ENCODE assay signal across 8 cellular contexts in the genomic region with DNA sequence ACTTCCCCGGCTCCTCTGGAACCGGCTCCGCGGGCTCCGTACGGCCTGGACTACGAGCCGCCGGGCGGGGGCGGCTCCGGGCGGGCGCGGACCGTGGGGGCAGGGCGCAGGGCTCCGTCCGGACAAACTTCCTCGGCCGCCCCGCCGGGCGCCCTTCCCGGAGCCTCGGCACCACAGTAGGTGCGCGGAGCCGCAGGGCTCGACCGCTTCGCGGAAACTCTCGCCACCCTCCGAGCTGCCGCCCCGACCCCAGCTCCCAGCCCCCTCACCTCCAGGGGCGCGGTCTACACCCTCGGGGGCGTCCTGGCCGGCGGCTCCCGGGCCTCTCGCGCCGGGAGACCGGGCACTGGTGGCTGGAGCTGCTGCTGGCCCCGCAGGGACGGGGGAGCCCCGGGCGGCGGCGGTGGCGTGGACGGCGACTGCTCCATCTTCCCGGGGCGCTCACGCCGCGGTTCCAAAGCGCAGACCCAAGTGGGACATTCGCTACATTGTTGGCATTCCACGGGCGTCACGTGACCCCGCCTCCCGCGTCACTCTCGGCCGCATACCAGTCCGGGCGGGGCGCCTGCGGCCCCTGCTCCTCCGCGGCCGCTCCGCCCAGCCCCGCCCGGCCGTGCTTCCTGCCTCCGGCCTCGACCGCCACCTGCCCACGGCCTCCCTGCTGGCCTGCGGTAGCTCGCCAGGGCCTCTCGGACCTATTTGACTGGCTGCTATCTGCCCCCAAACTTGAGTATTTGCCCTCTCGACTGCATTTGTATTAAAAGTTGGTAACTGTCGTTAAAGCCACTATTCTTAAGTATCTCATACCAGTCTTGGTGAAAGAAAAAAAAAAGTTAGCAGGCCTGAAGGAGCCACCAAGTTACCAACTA. TPM values are rescaled to one million over a fixed set of nuclear protein-coding genes. Genes with fewer than 3 reads are reported as not detected.
DNase-seq lines count a peak whose midpoint lies in the region; ATAC-seq and TF ChIP-seq lines count a peak whose summit lies in the region.

A gene (minus strand): TSS at position 510 of the 869 bp plus-strand sequence. CDS start 15,560 bp downstream, outside the sequence.

- H3K4me3 ChIP-seq in cardiac muscle cell: peak within 1 kb of the TSS; percentile 91
- H3K4me3 ChIP-seq in osteoblast (ENCODE audit: insufficient read depth, low read length): peak within 1 kb of the TSS; percentile 70
- peak within 1 kb of the TSS; percentile 73 to 93 (median 86) for H3K4me3 ChIP-seq in transverse colon

- H3K4me2 ChIP-seq in osteoblast (ENCODE audit: insufficient read depth, low read length): peak within 1 kb of the TSS; percentile 90

- H3K9me3 ChIP-seq in cardiac muscle cell (ENCODE audit: low read depth): no peaks in the 10 kb centered on the region
- no peaks in the 10 kb centered on the region for H3K9me3 ChIP-seq in osteoblast (ENCODE audit: low read depth, low read length)
- H3K9me3 ChIP-seq in transverse colon: no peaks in the 10 kb centered on the region

- in situ Hi-C loops in transverse colon (cut with MboI; ENCODE audit: low pct_ligation_motif_present in 1 of 4, low pct_unique_long_range_greater_than_20kb in 1 of 4, low sequenced_read_pairs in 3 of 4): no loop called here

- DNase-seq in DMS114 treated with DMSO at 0.1 percent for 48 hours (lab: John Stamatoyannopoulos, UW; ENCODE audit: unreplicated experiment) (peak; percentile 73), HS-5 (ENCODE audit: low read depth) (peak; percentile 57), SKM-1 (lab: John Stamatoyannopoulos, UW; ENCODE audit: unreplicated experiment) (peak; percentile 69), amniotic epithelial cell (ENCODE audit: low read depth) (peak; percentile 90), cardiac muscle cell (ENCODE audit: low read depth in 1 of 2, low spot score in 1 of 2) (peak; percentile 98), osteoblast (ENCODE audit: insufficient read length, low spot score, missing footprints) (peak; percentile 99), transverse colon (peak; percentile 96)

- H3K27ac ChIP-seq in cardiac muscle cell: peak within 1 kb of the TSS; percentile 100
- peak within 1 kb of the TSS; percentile 92 for H3K27ac ChIP-seq in osteoblast (ENCODE audit: low read depth, low read length)
- peak within 1 kb of the TSS; percentile 97 to 98 (median 98) for H3K27ac ChIP-seq in transverse colon

- H3K36me3 ChIP-seq in cardiac muscle cell (peaks cover 3% of the 10 kb centered on the region), osteoblast (ENCODE audit: insufficient read depth, low read length) (peaks cover 4% of the 10 kb centered on the region), transverse colon (no peaks in the 10 kb centered on the region)

- TF ChIP-seq CTCF in cardiac muscle cell (IDR thresholded peaks at IDR 0.05; ENCODE audit: low read depth, low read length) (peak; percentile 29), osteoblast (IDR thresholded peaks at IDR 0.05; ENCODE audit: extremely low read depth, low read depth, low read length) (no peak), transverse colon (IDR thresholded peaks at IDR 0.05) (peak; percentile 2 to 37 (median 22))

- WGBS in transverse colon (ENCODE audit: low coverage in 1 of 2), 2 donors: 0 to 1% methylated on average over 1 to 68 of the region's 92 CpGs

- TF ChIP-seq POLR2A in transverse colon (IDR thresholded peaks at IDR 0.05): peak; percentile 83

- peaks cover 45% of the 10 kb centered on the region for H3K79me2 ChIP-seq in osteoblast (ENCODE audit: insufficient read depth, low read length)

- H3K4me1 ChIP-seq in cardiac muscle cell (ENCODE audit: low read depth): no peaks in the 10 kb centered on the region
- H3K4me1 ChIP-seq in osteoblast (ENCODE audit: insufficient read depth, low read length): peaks cover 32% of the 10 kb centered on the region
- H3K4me1 ChIP-seq in transverse colon: peaks cover 3 to 28% (median 12%) of the 10 kb centered on the region in 4 donors

- H4K20me1 ChIP-seq in osteoblast (ENCODE audit: insufficient read depth, low read length): peaks cover 34% of the 10 kb centered on the region

- H3K27me3 ChIP-seq in cardiac muscle cell (no peaks in the 10 kb centered on the region), osteoblast (ENCODE audit: insufficient read depth, low read length) (no peaks in the 10 kb centered on the region), transverse colon (peaks cover 11% of the 10 kb centered on the region)

- intact Hi-C loops in transverse colon (cut with DNase I; ENCODE audit: low total_unique reads): loop anchor here (5.0 to 10.0 kb wide), 2 partner anchors 44 to 117 kb away; no protein-coding TSS in a partner anchor

- ATAC-seq in GM21367 (IDR thresholded peaks at IDR 0.05; ENCODE audit: unreplicated experiment): peak; percentile 87

- H2AFZ ChIP-seq in osteoblast (ENCODE audit: low read length): peak within 1 kb of the TSS; percentile 69

- TF ChIP-seq EP300 in transverse colon (IDR thresholded peaks at IDR 0.05; ENCODE audit: low read depth): no peak

RNA-seq across cellular contexts. Expression of the gene that starts here (rescaled TPM):
- total RNA-seq in cardiac muscle cell (8.9 and 14.7 TPM in 2 replicates), osteoblast (22.1 and 24.2 TPM in 2 replicates), transverse colon (10 to 100 TPM in 3 of 4 donors, 1 to 10 TPM in 1; 8.9 to 15.7 (median 12.5) TPM)
- 4.0 and 4.7 TPM in 2 replicates for polyA plus RNA-seq in cardiac muscle cell

Comparison
In these comparisons a context has a peak if more than half of its experiments do, and no peak if none do; other contexts are left out.
1. Peak in every context shown above with its lines: DNase-seq, ATAC-seq, H3K4me3 ChIP-seq and H3K27ac ChIP-seq.